18 cellular contexts compared by ENCODE assay signal in the genomic region with DNA sequence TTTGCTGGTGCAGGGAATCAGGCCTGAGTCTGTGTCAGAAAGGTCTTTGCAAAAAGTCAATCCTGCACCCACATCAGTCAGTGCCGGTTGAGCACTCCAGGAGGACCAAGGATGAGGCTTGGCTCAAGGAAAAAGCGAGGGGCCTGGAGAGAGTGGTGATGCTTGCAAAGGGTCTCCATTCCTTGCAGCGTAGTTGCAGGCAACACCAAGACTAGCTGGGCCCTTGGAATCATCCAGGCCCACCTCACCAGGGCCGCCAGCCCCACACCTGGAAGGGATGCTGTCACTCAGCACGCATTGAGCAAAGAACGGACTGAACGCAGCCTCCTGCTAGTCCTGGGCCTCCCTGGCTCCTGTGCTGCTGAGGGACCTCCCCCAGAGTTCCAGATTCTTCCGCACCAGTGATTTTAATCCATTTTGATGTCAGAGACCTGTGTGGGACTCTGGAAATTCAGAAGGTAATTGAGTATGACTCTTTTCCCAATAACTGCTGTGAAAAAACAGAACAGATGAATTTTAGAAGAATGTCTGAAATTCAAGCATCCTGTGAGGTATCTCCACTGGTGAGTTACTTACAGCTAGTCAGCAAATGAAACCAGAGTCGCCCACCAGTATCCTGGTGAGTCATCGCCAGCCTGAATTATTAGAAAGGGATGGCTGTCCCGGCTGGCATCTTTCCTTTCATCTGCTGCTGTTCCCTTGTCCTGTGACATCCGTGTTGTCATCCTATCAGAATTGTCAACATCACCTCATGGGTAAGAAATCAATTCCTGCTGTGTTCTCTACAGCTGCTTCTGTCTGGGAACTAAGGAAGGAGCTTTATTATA.
DNase-seq lines count a peak whose midpoint lies in the region; ATAC-seq and TF ChIP-seq lines count a peak whose summit lies in the region.
"Had no signal": no experiment of that assay in that cellular context is flagged by ENCODE, and none has a peak within 500 bp of the region (broad histone marks: within the 10 kb centered on the region; RNA-seq: fewer than 3 reads in every experiment).

No MANE protein-coding gene starts in this region.

- no peak overlapping the region for H3K4me2 ChIP-seq in neuronal stem cell (ENCODE audit: insufficient read depth, low read length, poor library complexity, severe bottlenecking)

- H3K4me1 ChIP-seq in BE2C, result no peaks in the 10 kb centered on the region
- peaks cover 2 to 5% of the 10 kb centered on the region in 2 donors for H3K4me1 ChIP-seq in neuronal stem cell (ENCODE audit: control insufficient read depth in 2 of 2, insufficient read depth in 1 of 2, low read depth in 1 of 2, low read length in 2 of 2)
- H3K4me1 ChIP-seq: gastrocnemius medialis had no signal

- H3K4me3 Mint-ChIP-seq in progenitor cell of endocrine pancreas (ENCODE audit: low read depth), result no peak overlapping the region
- H3K4me3 Mint-ChIP-seq: CD8-positive, alpha-beta T cell; T-helper 17 cell had no signal

- no peak overlapping the region for H2BK12ac ChIP-seq in neuronal stem cell (ENCODE audit: low read length)

- H2BK15ac ChIP-seq in neuronal stem cell (ENCODE audit: low read length), result no peak overlapping the region

- H2BK5ac ChIP-seq in neuronal stem cell (ENCODE audit: low read length), result no peak overlapping the region

- H3K9me3 ChIP-seq in BE2C (no peaks in the 10 kb centered on the region), neuronal stem cell (replicated peaks in 1 of 2; ENCODE audit: control insufficient read depth in 2 of 2, insufficient read depth in 1 of 2, low read depth in 1 of 2, low read length in 2 of 2) (no peaks in the 10 kb centered on the region)
- H3K9me3 ChIP-seq: gastrocnemius medialis, neutrophil had no signal

- no peak overlapping the region for H3K4me3 ChIP-seq in BE2C (ENCODE audit: low read depth, low read length)
- no peak overlapping the region for H3K4me3 ChIP-seq in epithelial cell of esophagus (ENCODE audit: low read length)
- H3K4me3 ChIP-seq in neuronal stem cell (ENCODE audit: low read length in 2 of 2), result no peak overlapping the region
- H3K4me3 ChIP-seq: gastrocnemius medialis had no signal

- no peak overlapping the region for H3K9ac ChIP-seq in neuronal stem cell (ENCODE audit: low read depth, low read length, poor library complexity)

- no peak overlapping the region for H2AFZ ChIP-seq in neuronal stem cell (ENCODE audit: low read length)

- no peak for TF ChIP-seq CTCF in BE2C (IDR thresholded peaks at IDR 0.05; ENCODE audit: low read depth, low read length)
- no peak for TF ChIP-seq CTCF in epithelial cell of esophagus (IDR thresholded peaks at IDR 0.05; ENCODE audit: insufficient read depth, low read depth, low read length, missing control alignments)
- TF ChIP-seq CTCF in progenitor cell of endocrine pancreas (IDR thresholded peaks at IDR 0.05; ENCODE audit: unreplicated experiment), result no peak

- H3K27me3 ChIP-seq in BE2C (no peaks in the 10 kb centered on the region), neuronal stem cell (ENCODE audit: control insufficient read depth in 3 of 3, insufficient read depth in 3 of 3, low read depth in 1 of 3, low read length in 3 of 3) (no peaks in the 10 kb centered on the region)
- H3K27me3 ChIP-seq: gastrocnemius medialis, neutrophil had no signal

- no peak overlapping the region for H3K27ac ChIP-seq in neuronal stem cell (replicated peaks; ENCODE audit: low read length)
- H3K27ac ChIP-seq: gastrocnemius medialis, neutrophil had no signal

- no peak overlapping the region for H2BK120ac ChIP-seq in neuronal stem cell (ENCODE audit: low read depth, low read length)

- no peak overlapping the region for H3K4ac ChIP-seq in neuronal stem cell (ENCODE audit: low read length)

- ATAC-seq in HG03460 (IDR thresholded peaks at IDR 0.05; ENCODE audit: unreplicated experiment), result no peak
- ATAC-seq in HG03135 (IDR thresholded peaks at IDR 0.05; ENCODE audit: unreplicated experiment), result no peak
- ATAC-seq: CD8-positive, alpha-beta T cell; gastrocnemius medialis; left lobe of liver; T-helper 17 cell had no signal

- H2AK5ac ChIP-seq in neuronal stem cell (ENCODE audit: low read depth, low read length), result no peak overlapping the region

- no peaks in the 10 kb centered on the region for H3K27me3 Mint-ChIP-seq in progenitor cell of endocrine pancreas

- H3K27ac Mint-ChIP-seq in progenitor cell of endocrine pancreas, result no peak overlapping the region
- H3K27ac Mint-ChIP-seq: CD8-positive, alpha-beta T cell; T-helper 17 cell had no signal

- no peak overlapping the region for H3K14ac ChIP-seq in neuronal stem cell (ENCODE audit: low read length)

- H4K91ac ChIP-seq in neuronal stem cell (ENCODE audit: low read depth, low read length, poor library complexity), result no peak overlapping the region

- no peaks in the 10 kb centered on the region for H3K79me1 ChIP-seq in neuronal stem cell (ENCODE audit: low read depth, low read length)

- H3K36me3 ChIP-seq in BE2C (no peaks in the 10 kb centered on the region), neuronal stem cell (replicated peaks in 1 of 2; ENCODE audit: control insufficient read depth in 2 of 2, insufficient read depth in 2 of 2, low read length in 2 of 2) (peaks cover 0 to 9% of the 10 kb centered on the region in 2 donors)
- H3K36me3 ChIP-seq: gastrocnemius medialis, neutrophil had no signal

- no peaks in the 10 kb centered on the region for H3K9me3 Mint-ChIP-seq in progenitor cell of endocrine pancreas (ENCODE audit: low read depth)

- peak overlapping the region; percentile 24 for H3K18ac ChIP-seq in neuronal stem cell (ENCODE audit: low read length)

- H3K36me3 Mint-ChIP-seq in progenitor cell of endocrine pancreas (ENCODE audit: insufficient read depth), result peaks cover 8% of the 10 kb centered on the region
- H3K36me3 Mint-ChIP-seq: CD8-positive, alpha-beta T cell had no signal

- H3K4me1 Mint-ChIP-seq in progenitor cell of endocrine pancreas (ENCODE audit: low read depth), result no peaks in the 10 kb centered on the region

- WGBS in neuronal stem cell (ENCODE audit: extremely low coverage in 2 of 2, insufficient read length in 2 of 2, insufficient replicate concordance in 1 of 2), 2 donors, result no CpG with 5 or more reads among the region's 12 CpGs

- peak; percentile 42 for DNase-seq in BE2C
- DNase-seq in RKO (ENCODE audit: low spot score), result peak; percentile 49
- peak; percentile 11 for DNase-seq in epithelial cell of esophagus (ENCODE audit: low read depth)
- peak; percentile 11 for DNase-seq in neuronal stem cell (ENCODE audit: low spot score)
- no peak for DNase-seq in NCI-H1694 treated with DMSO at 0.1 percent for 48 hours (lab: John Stamatoyannopoulos, UW)
- DNase-seq in progenitor cell of endocrine pancreas (ENCODE audit: low spot score, unreplicated experiment), result no peak
- DNase-seq: activated CD4-positive, alpha-beta T cell treated with anti-CD3 and anti-CD28 coated beads, Interleukin-2, amount 50 U/mL, for 1 hour; CD8-positive, alpha-beta T cell; gastrocnemius medialis; KG1; NCI-H2107; stimulated activated CD4-positive, alpha-beta T cell treated with anti-CD3 and anti-CD28 coated beads, Interleukin-1b, Interleukin-23, amount 100 ng/mL, for 48 hours; stimulated activated naive CD4-positive, alpha-beta T cell; T-helper 17 cell had no signal

- H4K8ac ChIP-seq in neuronal stem cell (ENCODE audit: low read depth, low read length), result no peak overlapping the region

- H3K23ac ChIP-seq in neuronal stem cell (ENCODE audit: low read depth, low read length, poor library complexity), result peak overlapping the region; percentile 34

Comparison
In these comparisons a context has a peak if more than half of its experiments do, and no peak if none do; other contexts are left out.
1. DNase-seq: peak in BE2C (single experiment), RKO (single experiment), epithelial cell of esophagus (single experiment) and neuronal stem cell (single experiment); none in NCI-H1694 treated with DMSO at 0.1 percent for 48 hours (single experiment) and progenitor cell of endocrine pancreas (single experiment).